23 cellular contexts compared by ENCODE assay signal in the genomic region with DNA sequence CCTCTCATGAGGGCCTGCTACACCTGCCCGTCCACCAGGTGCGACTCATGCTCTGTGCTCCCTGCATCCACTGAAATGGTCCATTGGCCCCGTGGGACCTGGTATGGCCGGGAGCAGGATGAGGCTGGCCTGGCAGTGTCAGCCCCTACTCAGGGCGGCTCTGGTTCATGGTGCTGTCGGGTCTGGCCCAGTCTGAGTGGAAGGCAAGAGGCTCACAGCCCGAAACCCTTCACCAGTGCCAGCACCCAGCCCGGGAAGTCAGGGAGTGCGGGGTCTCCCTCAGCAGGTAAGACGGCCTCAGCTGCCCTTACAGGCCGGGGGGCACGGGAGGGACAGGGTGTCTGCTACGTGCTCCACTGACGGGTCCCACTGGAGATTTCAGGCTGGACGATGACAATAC. TPM values are rescaled to one million over a fixed set of nuclear protein-coding genes. Genes with fewer than 3 reads are reported as not detected.
DNase-seq lines count a peak whose midpoint lies in the region; ATAC-seq and TF ChIP-seq lines count a peak whose summit lies in the region.
"Had no signal": no experiment of that assay in that cellular context is flagged by ENCODE, and none has a peak within 500 bp of the region (broad histone marks: within the 10 kb centered on the region; RNA-seq: fewer than 3 reads in every experiment).

No MANE protein-coding gene starts in this region.

- H2BK120ac ChIP-seq in H9 (ENCODE audit: low read depth, low read length, poor library complexity, severe bottlenecking): no peak overlapping the region

- peak overlapping the region in 1 of 3 experiments; percentile 48; a peak in 1 of 7 replicates for H3K27ac Mint-ChIP-seq in H9
- H3K27ac Mint-ChIP-seq: activated B cell treated with CpG ODN at 0.5 μM for 24 hours had no signal

- peak overlapping the region; percentile 78 for H3K27ac ChIP-seq in A673 (ENCODE audit: low read depth, low read length, poor library complexity, severe bottlenecking)
- H3K27ac ChIP-seq in H9 (ENCODE audit: insufficient read length, low read depth, low read length): no peak overlapping the region
- peak overlapping the region; percentile 66 for H3K27ac ChIP-seq in cardiac muscle cell
- H3K27ac ChIP-seq in lower lobe of right lung: peak overlapping the region; percentile 73
- H3K27ac ChIP-seq: neutrophil had no signal

- no peak overlapping the region for H2AFZ ChIP-seq in H9 (ENCODE audit: low read length)

- H3K56ac ChIP-seq in H9 (ENCODE audit: insufficient read length, low read depth, low read length): no peak overlapping the region

- H3K27me3 Mint-ChIP-seq in H9 (ENCODE audit: low read depth): no peaks in the 10 kb centered on the region; the same call in 1 of the 2 replicates
- H3K27me3 Mint-ChIP-seq: activated B cell treated with CpG ODN at 0.5 μM for 24 hours, naive B cell, progenitor cell of endocrine pancreas had no signal

- no peak overlapping the region for H4K8ac ChIP-seq in H9 (replicated peaks; ENCODE audit: insufficient read length, low read depth, low read length)

- no peaks in the 10 kb centered on the region for H3K27me3 ChIP-seq in A673 (replicated peaks; ENCODE audit: insufficient read depth, low read depth, low read length, poor library complexity)
- no peaks in the 10 kb centered on the region for H3K27me3 ChIP-seq in H9 (ENCODE audit: insufficient read depth, low read length)
- no peaks in the 10 kb centered on the region for H3K27me3 ChIP-seq in cardiac muscle cell
- no peaks in the 10 kb centered on the region for H3K27me3 ChIP-seq in lower lobe of right lung (ENCODE audit: low read depth)
- H3K27me3 ChIP-seq: breast epithelium, neutrophil had no signal

- H4K20me1 ChIP-seq in H9 (ENCODE audit: control insufficient read depth, insufficient read depth, insufficient read length): no peaks in the 10 kb centered on the region

- H3K4me3 ChIP-seq in A673 (ENCODE audit: low read depth, low read length, poor library complexity, severe bottlenecking): no peak overlapping the region
- no peak overlapping the region for H3K4me3 ChIP-seq in cardiac muscle cell
- no peak overlapping the region for H3K4me3 ChIP-seq in lower lobe of right lung
- H3K4me3 ChIP-seq: breast epithelium, HAP-1 had no signal

- intact Hi-C loops in A673 (cut with micrococcal nuclease; ENCODE audit: unreplicated experiment): no loop called here
- intact Hi-C loops in lower lobe of right lung (cut with DNase I): no loop called here

- H3K36me3 ChIP-seq in A673 (ENCODE audit: insufficient read depth, low read length, poor library complexity, severe bottlenecking): no peaks in the 10 kb centered on the region
- no peaks in the 10 kb centered on the region for H3K36me3 ChIP-seq in cardiac muscle cell
- no peaks in the 10 kb centered on the region for H3K36me3 ChIP-seq in lower lobe of right lung
- H3K36me3 ChIP-seq: breast epithelium, HAP-1, neutrophil had no signal

- no peak overlapping the region for H2BK15ac ChIP-seq in H9 (ENCODE audit: low read depth, low read length)

- no peak overlapping the region for H2BK12ac ChIP-seq in H9 (ENCODE audit: insufficient read length, low read depth, low read length)

- no peak overlapping the region for H4K91ac ChIP-seq in H9 (ENCODE audit: insufficient read length, low read depth, low read length)

- H3K23me2 ChIP-seq in H9 (ENCODE audit: insufficient read length, low read depth, low read length, poor library complexity, severe bottlenecking): no peaks in the 10 kb centered on the region

- no peak for TF ChIP-seq CTCF in A673 (conservative IDR thresholded peaks at IDR 0.05; ENCODE audit: low read depth, low read length)
- no peak for TF ChIP-seq CTCF in H9 (conservative IDR thresholded peaks at IDR 0.05)
- no peak for TF ChIP-seq CTCF in cardiac muscle cell (IDR thresholded peaks at IDR 0.05; ENCODE audit: low read depth, low read length)
- TF ChIP-seq CTCF in lower lobe of right lung (IDR thresholded peaks at IDR 0.05): no peak

- no peaks in the 10 kb centered on the region for H3K9me3 ChIP-seq in A673 (ENCODE audit: low read depth, low read length, poor library complexity, severe bottlenecking)
- H3K9me3 ChIP-seq in H9 (ENCODE audit: control insufficient read depth, low read depth, low read length): no peaks in the 10 kb centered on the region
- H3K9me3 ChIP-seq in cardiac muscle cell (ENCODE audit: low read depth): no peaks in the 10 kb centered on the region
- H3K9me3 ChIP-seq in lower lobe of right lung: no peaks in the 10 kb centered on the region
- H3K9me3 ChIP-seq: breast epithelium, HAP-1, neutrophil had no signal

- H3K9ac ChIP-seq in H9 (ENCODE audit: extremely low read depth, insufficient read length, low read length): no peak overlapping the region

- no peak overlapping the region; the same call in 1 of the 2 replicates for H3K4ac ChIP-seq in H9 (ENCODE audit: low read depth, low read length)

- no peak overlapping the region for H2BK20ac ChIP-seq in H9 (ENCODE audit: low read depth, low read length, poor library complexity, severe bottlenecking)

- no peak overlapping the region for H4K5ac ChIP-seq in H9 (ENCODE audit: insufficient read length, low read depth, low read length)

- H3K36me3 Mint-ChIP-seq in H9 (ENCODE audit: insufficient read depth in 1 of 3, low read depth in 3 of 3): peaks cover 0 to 3% (median 0%) of the 10 kb centered on the region in 3 experiments; a peak in 1 of 7 replicates
- H3K36me3 Mint-ChIP-seq: naive B cell had no signal

- H3K9me3 Mint-ChIP-seq in H9: no peaks in the 10 kb centered on the region
- H3K9me3 Mint-ChIP-seq: activated B cell treated with CpG ODN at 0.5 μM for 24 hours, naive B cell had no signal

- H3K23ac ChIP-seq in H9 (ENCODE audit: insufficient read length, low read depth, low read length): no peak overlapping the region

- H3K79me1 ChIP-seq in H9 (ENCODE audit: insufficient read depth, low read depth, low read length, poor library complexity, severe bottlenecking): no peaks in the 10 kb centered on the region

- WGBS in H9 (ENCODE audit: extremely low coverage, insufficient read length, low lambda C conversion rate): no CpG with 5 or more reads among the region's 15 CpGs

- no peak overlapping the region for H2BK5ac ChIP-seq in H9 (ENCODE audit: insufficient read length, low read length)

- H3K79me2 ChIP-seq in H9 (ENCODE audit: insufficient read depth, low read length): no peaks in the 10 kb centered on the region

- no peak for ATAC-seq in lower lobe of right lung
- ATAC-seq in GM21367 (IDR thresholded peaks at IDR 0.05; ENCODE audit: unreplicated experiment): no peak
- ATAC-seq: left colon had no signal

- CTCF ChIA-PET in A673 (lab: Charles Lee): no interaction called here

- no peak overlapping the region for H3K4me3 Mint-ChIP-seq in H9
- H3K4me3 Mint-ChIP-seq: activated B cell treated with CpG ODN at 0.5 μM for 24 hours, naive B cell had no signal

- no peak overlapping the region for H2AK5ac ChIP-seq in H9 (ENCODE audit: insufficient read length, low read length)

- H3T11ph ChIP-seq in H9 (ENCODE audit: low read length): no peak overlapping the region

- H3K4me2 ChIP-seq in H9 (ENCODE audit: insufficient read depth, insufficient read length, low read length): no peak overlapping the region

- H3K18ac ChIP-seq in H9 (ENCODE audit: insufficient read length, low read depth, low read length): no peak overlapping the region

- H3K14ac ChIP-seq in H9 (ENCODE audit: insufficient read depth, low read length): peak overlapping the region; percentile 45; the same call in 1 of the 2 replicates

- DNase-seq in A673 (ENCODE audit: low spot score): no peak
- DNase-seq in H9: no peak
- no peak for DNase-seq in cardiac muscle cell (ENCODE audit: low read depth in 1 of 2, low spot score in 1 of 2)
- no peak for DNase-seq in lower lobe of right lung
- no peak for DNase-seq in T-helper 1 cell
- no peak for DNase-seq in activated CD8-positive, alpha-beta memory T cell treated with anti-CD3 and anti-CD28 coated beads, Interleukin-2, amount 50 U/mL, for 48 hours
- DNase-seq in GM19238 (ENCODE audit: insufficient read length, low spot score): no peak
- DNase-seq: ACHN; activated B cell treated with CpG ODN at 0.5 μM for 24 hours; activated CD4-positive, alpha-beta T cell treated with anti-CD3 and anti-CD28 coated beads, Interleukin-2, amount 50 U/mL, for 4 hours; activated naive CD4-positive, alpha-beta T cell treated with Interleukin-2 at 50 U/mL for 16 hours; DND-41; naive B cell; NCI-H1105; OCI-M1; T-helper 9 cell; trophoblast cell had no signal

- H3K4me1 ChIP-seq in A673 (ENCODE audit: insufficient read depth, low read length, poor library complexity, severe bottlenecking) (peaks cover 33% of the 10 kb centered on the region), H9 (ENCODE audit: insufficient read depth, low read length) (no peaks in the 10 kb centered on the region), cardiac muscle cell (ENCODE audit: low read depth) (peaks cover 41% of the 10 kb centered on the region), lower lobe of right lung (peaks cover 23% of the 10 kb centered on the region)
- H3K4me1 ChIP-seq: breast epithelium had no signal

- POLR2A ChIA-PET in A673 (lab: Charles Lee; ENCODE audit: low non-redundant PET): no interaction called here

- no TSS peak for BruUV-seq in A673 (replicated peaks; lab: Mats Ljungman, UMichigan)

- peaks cover 10 to 11% of the 10 kb centered on the region in 2 experiments for H3K4me1 Mint-ChIP-seq in H9
- H3K4me1 Mint-ChIP-seq: activated B cell treated with CpG ODN at 0.5 μM for 24 hours, naive B cell had no signal

RNA-seq across cellular contexts. Expression of a gene that starts 40.5 kb away (rescaled TPM):
- total RNA-seq in A673 (2021) (0.21 and 0.24 TPM in 2 replicates), H9 (2021) (5.7 and 6.8 TPM in 2 replicates), cardiac muscle cell (17.1 and 28.4 TPM in 2 replicates), lower lobe of right lung (24.6 TPM)
- 22.0 and 24.3 TPM in 2 replicates for polyA plus RNA-seq in cardiac muscle cell

RNA-seq across cellular contexts. Expression of a gene that starts 54.8 kb away (rescaled TPM):
- 39.8 and 43.1 TPM in 2 replicates for total RNA-seq in A673 (2021)
- 63.2 and 63.5 TPM in 2 replicates for total RNA-seq in H9 (2021)
- total RNA-seq in cardiac muscle cell: 126 and 196 TPM in 2 replicates
- polyA plus RNA-seq in cardiac muscle cell: 135 and 141 TPM in 2 replicates
- total RNA-seq in lower lobe of right lung: 20.1 TPM

RNA-seq across cellular contexts. Expression of a gene that starts 59.9 kb away (rescaled TPM):
- total RNA-seq in A673 (2021) (20.4 and 21.6 TPM in 2 replicates), H9 (2021) (19.6 and 20.0 TPM in 2 replicates), cardiac muscle cell (34.0 and 38.2 TPM in 2 replicates), lower lobe of right lung (14.5 TPM)
- polyA plus RNA-seq in cardiac muscle cell: 27.9 and 42.3 TPM in 2 replicates
